In genomic region chr5:159198063-159199036, GRCh38 we compare ENCODE assay signal across 8 cellular contexts. TPM values are rescaled to one million over a fixed set of nuclear protein-coding genes. Genes with fewer than 3 reads are reported as not detected.
A peak's percentile ranks its signal among the peaks of the same experiment; 100 is the strongest.
DNase-seq lines count a peak whose midpoint lies in the region; ATAC-seq, FAIRE-seq and TF ChIP-seq lines count a peak whose summit lies in the region.

No MANE protein-coding gene starts in this region.

- TF ChIP-seq RAD21 in A549 (conservative IDR thresholded peaks at IDR 0.05 in 1 of 2, IDR thresholded peaks at IDR 0.05 in 1 of 2), result no peak

- CTCF ChIA-PET in A549 (lab: Yijun Ruan, JAX), result interaction anchor here (1.8 to 6.4 kb wide), 3 partner anchors 10 to 118 kb away, joined by 6 to 25 read pairs (median 11); no protein-coding TSS in a partner anchor

- TF ChIP-seq CTCF in A549 (IDR thresholded peaks at IDR 0.05), result no peak
- no peak for TF ChIP-seq CTCF in Peyer's patch (IDR thresholded peaks at IDR 0.05)

- no peaks in the 10 kb centered on the region for H3K27me3 ChIP-seq in effector memory CD4-positive, alpha-beta T cell (replicated peaks; ENCODE audit: control insufficient read depth, insufficient read depth, low read length, poor library complexity, severe bottlenecking)
- no peaks in the 10 kb centered on the region for H3K27me3 ChIP-seq in Peyer's patch

- H3K27ac ChIP-seq in A549 (peak overlapping the region in 1 of 2 experiments; percentile 30; a peak in 2 of 6 replicates), Peyer's patch (peak overlapping the region in 1 of 4 donors; percentile 64)
- H3K27ac ChIP-seq in effector memory CD4-positive, alpha-beta T cell (ENCODE audit: insufficient read depth, low read length, poor library complexity, severe bottlenecking), result no peak overlapping the region

- 0 out of 3 replicates have a peak overlapping the region, but pooled peaks have one; percentile 4 for H3K4me2 ChIP-seq in A549

- no peaks in the 10 kb centered on the region for H3K9me3 ChIP-seq in A549
- H3K9me3 ChIP-seq in effector memory CD4-positive, alpha-beta T cell (ENCODE audit: control insufficient read depth, low read length), result no peaks in the 10 kb centered on the region
- H3K9me3 ChIP-seq in Peyer's patch, result no peaks in the 10 kb centered on the region

- H3K36me3 ChIP-seq in effector memory CD4-positive, alpha-beta T cell (ENCODE audit: control insufficient read depth, insufficient read depth, low read length), result peaks cover 13% of the 10 kb centered on the region
- H3K36me3 ChIP-seq in Peyer's patch, result peaks cover 0 to 11% (median 0%) of the 10 kb centered on the region in 3 donors

- DNase-seq in A549 (ENCODE audit: low read depth in 1 of 2, low spot score in 1 of 2) (no peak), SKM-1 (lab: John Stamatoyannopoulos, UW; ENCODE audit: unreplicated experiment) (peak; percentile 10), NCI-H1092 (lab: John Stamatoyannopoulos, UW) (no peak), Peyer's patch (no peak), COR-L47 (lab: John Stamatoyannopoulos, UW) (no peak)
- no peak for DNase-seq in effector memory CD4-positive, alpha-beta T cell

- H3K4me1 ChIP-seq in A549 (peaks cover 96% of the 10 kb centered on the region), Peyer's patch (peaks cover 0 to 18% (median 3%) of the 10 kb centered on the region in 4 donors)
- peaks cover 16% of the 10 kb centered on the region for H3K4me1 ChIP-seq in effector memory CD4-positive, alpha-beta T cell (ENCODE audit: control insufficient read depth, insufficient read depth, low read length, poor library complexity, severe bottlenecking)

- H3K4me3 ChIP-seq in A549, result no peak overlapping the region
- no peak overlapping the region for H3K4me3 ChIP-seq in effector memory CD4-positive, alpha-beta T cell (ENCODE audit: insufficient read depth, low read depth, low read length, poor library complexity, severe bottlenecking)
- H3K4me3 ChIP-seq in Peyer's patch, result no peak overlapping the region

- no peak for TF ChIP-seq EP300 in A549 (IDR thresholded peaks at IDR 0.05)

- peak in 1 of 2 experiments; percentile 47; a peak in 3 of 6 replicates for ATAC-seq in A549
- ATAC-seq in GM18909 (IDR thresholded peaks at IDR 0.05; ENCODE audit: poor library complexity, unreplicated experiment), result peak; percentile 94
- ATAC-seq in HG03025 (IDR thresholded peaks at IDR 0.05; ENCODE audit: low FRiP score, unreplicated experiment), result peak; percentile 86

- WGBS in A549 (ENCODE audit: missing lambda C conversion rate), result 85% methylated on average over 5 of the region's 5 CpGs

- POLR2A ChIA-PET in A549 (lab: Yijun Ruan, JAX), result interaction anchor here (2.2 kb wide), 1 partner anchor 10 kb away, joined by 6 read pairs; no protein-coding TSS in a partner anchor

- no peak for FAIRE-seq in A549 (lab: Jason Lieb, UNC)

- no peak for TF ChIP-seq POLR2A in A549 (IDR thresholded peaks at IDR 0.05; ENCODE audit: low read length)
- no peak for TF ChIP-seq POLR2A in Peyer's patch (IDR thresholded peaks at IDR 0.05)

TF ChIP-seq in A549, 52 proteins besides CTCF, POLR2A, EP300 and RAD21:
- TF ChIP-seq HMGXB4 (CRISPR knock-in tag; IDR thresholded peaks at IDR 0.05; ENCODE audit: borderline replicate concordance), result no peak
- TF ChIP-seq ZC3H11A (IDR thresholded peaks at IDR 0.05), result peak; percentile 76
- TF ChIP-seq EHF (CRISPR knock-in tag; IDR thresholded peaks at IDR 0.05), result no peak
TF ChIP-seq in A549: peak in this region for 1.

RNA-seq across cellular contexts. Expression of gene RNF145, which starts 11.0 kb away (rescaled TPM):
- 122 and 147 TPM in 2 replicates for polyA plus RNA-seq in A549 (2011; rRNA removed)
- 38.4 and 45.0 TPM in 2 replicates for polyA plus RNA-seq in A549 (2012; cell fraction: cytosol; rRNA removed)
- polyA plus RNA-seq in A549 (2012; cell fraction: nucleus; rRNA removed), result 20.9 and 43.9 TPM in 2 replicates
- polyA plus RNA-seq in A549 (2017; fragmentation: RNase III; extraction: RNeasy Plus Mini Kit Qiagen cat#74134 plus additional on column Dnase treatment), result 120 to 146 TPM (median 137 TPM) in 3 replicates
- polyA minus RNA-seq in A549 (2011; rRNA and poly(A)+ RNA removed), result 82.2 and 83.3 TPM in 2 replicates
- total RNA-seq in Peyer's patch, result 10 to 100 TPM; 12.1 to 85.8 (median 23.6) TPM
